Comparison of ENCODE assay signal across 8 cellular contexts in genomic region chr13:41059896-41060722, GRCh38. TPM values are rescaled to one million over a fixed set of nuclear protein-coding genes. Genes with fewer than 3 reads are reported as not detected.
DNase-seq lines count a peak whose midpoint lies in the region; ATAC-seq, FAIRE-seq and TF ChIP-seq lines count a peak whose summit lies in the region.

No MANE protein-coding gene starts in this region.

- H3K4me1 ChIP-seq in ACC112 (ENCODE audit: control insufficient read depth, insufficient read depth, low read length, unreplicated experiment), result peaks cover 39% of the 10 kb centered on the region
- H3K4me1 ChIP-seq in kidney (ENCODE audit: control insufficient read depth in 1 of 2, insufficient read depth in 1 of 2, low read depth in 1 of 2, low read length in 2 of 2), result peaks cover 8 to 24% of the 10 kb centered on the region in 2 donors

- no peak for TF ChIP-seq CTCF in kidney (IDR thresholded peaks at IDR 0.05; ENCODE audit: borderline replicate concordance, extremely low read depth, insufficient read depth)

- H3K4me3 ChIP-seq in ACC112 (ENCODE audit: low read depth, low read length) (peak overlapping the region; percentile 88), kidney (ENCODE audit: low read length in 2 of 2) (peak overlapping the region; percentile 91 to 92)

- no peaks in the 10 kb centered on the region for H3K36me3 ChIP-seq in ACC112 (ENCODE audit: insufficient read depth, low read length)
- H3K36me3 ChIP-seq in kidney (ENCODE audit: control insufficient read depth in 1 of 2, insufficient read depth in 2 of 2, low read length in 2 of 2), result peaks cover 0 to under 1% of the 10 kb centered on the region in 2 donors

- peak overlapping the region; percentile 76 to 91 for H3K9ac ChIP-seq in kidney (ENCODE audit: low read length in 2 of 2)

- peak; percentile 27 for ATAC-seq in HG03060 (IDR thresholded peaks at IDR 0.05; ENCODE audit: low read depth, unreplicated experiment)

- H3K27ac ChIP-seq in ACC112 (ENCODE audit: low read depth, low read length) (peak overlapping the region; percentile 97), caudate nucleus (ENCODE audit: low read depth, low read length) (peak overlapping the region; percentile 99), kidney (ENCODE audit: low read depth in 2 of 2, low read length in 2 of 2) (peak overlapping the region; percentile 98)

- TF ChIP-seq POLR2A in GM18526 (IDR thresholded peaks at IDR 0.05; ENCODE audit: extremely low read depth, insufficient read length), result peak; percentile 80

- no peaks in the 10 kb centered on the region for H3K27me3 ChIP-seq in ACC112 (ENCODE audit: insufficient read depth, low read length)

- H2AFZ ChIP-seq in ACC112 (ENCODE audit: low read length, unreplicated experiment), result peak overlapping the region; percentile 55

- intact Hi-C loops in kidney (cut with DNase I), result loop anchor here (10.0 kb wide), 1 partner anchor 135 kb away; no protein-coding TSS in a partner anchor

- no peak for FAIRE-seq in kidney (lab: Jason Lieb, UNC)

- peaks cover 72% of the 10 kb centered on the region for H3K79me2 ChIP-seq in ACC112 (ENCODE audit: control insufficient read depth, insufficient read depth, low read length, unreplicated experiment)

- H3K9me3 ChIP-seq in kidney (ENCODE audit: control insufficient read depth in 1 of 2, low read length in 2 of 2), result no peaks in the 10 kb centered on the region

- peak; percentile 87 for DNase-seq in NCI-H2227 (lab: John Stamatoyannopoulos, UW; ENCODE audit: unreplicated experiment)
- peak; percentile 16 to 53 (median 34) for DNase-seq in activated CD4-positive, CD25-positive, alpha-beta regulatory T cell (lab: John Stamatoyannopoulos, UW)
- peak; percentile 18 to 91 (median 80) for DNase-seq in caudate nucleus (lab: John Stamatoyannopoulos, UW)
- peak; percentile 97 for DNase-seq in kidney
- DNase-seq in stimulated activated CD4-positive, alpha-beta T cell treated with anti-CD3 and anti-CD28 coated beads, Interleukin-12 subunit alpha, Interleukin-12 subunit beta, amount 100 ng/mL, for 48 hours (ENCODE audit: low read depth in 2 of 3, low spot score in 1 of 3), result peak; percentile 59 to 77 (median 72)

RNA-seq across cellular contexts. Expression of gene WBP4, which starts 1.2 kb away (rescaled TPM):
- total RNA-seq in kidney, result 9.9 TPM
- polyA plus RNA-seq in kidney (ENCODE audit: insufficient read depth, low read depth, low replicate concordance), result 9.6 TPM

RNA-seq across cellular contexts. Expression of gene ELF1, which starts 41.0 kb away (rescaled TPM):
- 95.1 TPM for total RNA-seq in kidney
- polyA plus RNA-seq in kidney (ENCODE audit: insufficient read depth, low read depth, low replicate concordance), result 12.0 TPM

Comparison
In these comparisons a context has a peak if more than half of its experiments do, and no peak if none do; other contexts are left out.
1. Peak in every context shown above with its lines: DNase-seq, ATAC-seq, H3K4me3 ChIP-seq and H3K27ac ChIP-seq.
2. DNase-seq: peak in every context shown above with its lines; median percentile 97 in kidney; 87 in NCI-H2227; 80 in caudate nucleus; 72 in stimulated activated CD4-positive, alpha-beta T cell treated with anti-CD3 and anti-CD28 coated beads, Interleukin-12 subunit alpha, Interleukin-12 subunit beta, amount 100 ng/mL, for 48 hours; 34 in activated CD4-positive, CD25-positive, alpha-beta regulatory T cell.